ENCODE assay signal across 22 cellular contexts in genomic region chr9:120971938-120972337, GRCh38. TPM values are rescaled to one million over a fixed set of nuclear protein-coding genes. Genes with fewer than 3 reads are reported as not detected.
DNase-seq lines count a peak whose midpoint lies in the region; ATAC-seq and TF ChIP-seq lines count a peak whose summit lies in the region.
"Had no signal": no experiment of that assay in that cellular context is flagged by ENCODE, and none has a peak within 500 bp of the region (broad histone marks: within the 10 kb centered on the region; RNA-seq: fewer than 3 reads in every experiment).

No MANE protein-coding gene starts in this region.

- peaks cover 15% of the 10 kb centered on the region for H3K4me1 Mint-ChIP-seq in activated B cell treated with CpG ODN at 0.5 μM for 24 hours
- peaks cover 5 to 6% of the 10 kb centered on the region in 2 experiments for H3K4me1 Mint-ChIP-seq in H9

- H4K20me1 ChIP-seq in mammary epithelial cell (ENCODE audit: insufficient read depth, low read length): no peaks in the 10 kb centered on the region
- H4K20me1 ChIP-seq in H9 (ENCODE audit: control insufficient read depth, insufficient read depth, insufficient read length): no peaks in the 10 kb centered on the region
- H4K20me1 ChIP-seq in osteoblast (ENCODE audit: insufficient read depth, low read length): no peaks in the 10 kb centered on the region

- H3K9ac ChIP-seq in mammary epithelial cell (ENCODE audit: insufficient read depth, low read length) (no peak overlapping the region), H9 (ENCODE audit: extremely low read depth, insufficient read length, low read length) (no peak overlapping the region)
- H3K9ac ChIP-seq: SK-N-SH had no signal

- peak overlapping the region; percentile 10 for H2AFZ ChIP-seq in mammary epithelial cell (ENCODE audit: low read depth, low read length)
- H2AFZ ChIP-seq in H9 (ENCODE audit: low read length): no peak overlapping the region
- H2AFZ ChIP-seq in osteoblast (ENCODE audit: low read length): no peak overlapping the region

- H2BK12ac ChIP-seq in H9 (ENCODE audit: insufficient read length, low read depth, low read length): no peak overlapping the region

- no peak overlapping the region for H2AK5ac ChIP-seq in H9 (ENCODE audit: insufficient read length, low read length)

- H3K27me3 ChIP-seq in mammary epithelial cell (ENCODE audit: insufficient read depth, low read length): no peaks in the 10 kb centered on the region
- H3K27me3 ChIP-seq in breast epithelium: no peaks in the 10 kb centered on the region
- no peaks in the 10 kb centered on the region for H3K27me3 ChIP-seq in H9 (ENCODE audit: insufficient read depth, low read length)
- H3K27me3 ChIP-seq in osteoblast (ENCODE audit: insufficient read depth, low read length): no peaks in the 10 kb centered on the region
- H3K27me3 ChIP-seq: Peyer's patch had no signal

- H3K4me3 Mint-ChIP-seq in activated B cell treated with CpG ODN at 0.5 μM for 24 hours (no peak overlapping the region), H9 (no peak overlapping the region)
- H3K4me3 Mint-ChIP-seq: CD14-positive monocyte, T-cell had no signal

- H2BK15ac ChIP-seq in H9 (ENCODE audit: low read depth, low read length): no peak overlapping the region

- H2BK120ac ChIP-seq in H9 (ENCODE audit: low read depth, low read length, poor library complexity, severe bottlenecking): no peak overlapping the region

- dilution Hi-C loops in mammary epithelial cell (cut with HindIII; ENCODE audit: low sequenced_read_pairs): no loop called here

- no peak overlapping the region for H2BK5ac ChIP-seq in H9 (ENCODE audit: insufficient read length, low read length)

- in situ Hi-C loops in mammary epithelial cell (cut with MboI; ENCODE audit: low sequenced_read_pairs in 2 of 2): no loop called here

- DNase-seq in mammary epithelial cell (no peak), breast epithelium (ENCODE audit: low spot score in 2 of 2) (no peak), NAMALWA (ENCODE audit: low spot score) (peak; percentile 10), activated B cell treated with CpG ODN at 0.5 μM for 24 hours (no peak), H9 (no peak), COLO829 (ENCODE audit: low spot score) (no peak), osteoblast (ENCODE audit: insufficient read length, low spot score, missing footprints) (no peak)
- DNase-seq: AML-193, Caco-2, DMS153, Karpas-422, NCI-H1105 treated with DMSO at 0.1 percent for 48 hours, NCI-H187, NCI-H2171 treated with DMSO at 0.1 percent for 48 hours, NCI-H510A, NCI-H774, Peyer's patch, SK-N-SH, T-cell had no signal

- H2BK20ac ChIP-seq in H9 (ENCODE audit: low read depth, low read length, poor library complexity, severe bottlenecking): no peak overlapping the region

- H3K79me1 ChIP-seq in H9 (ENCODE audit: insufficient read depth, low read depth, low read length, poor library complexity, severe bottlenecking): no peaks in the 10 kb centered on the region

- CTCF ChIA-PET in mammary epithelial cell (lab: Charles Lee; ENCODE audit: low non-redundant PET) (no interaction called here), activated B cell treated with CpG ODN at 0.5 μM for 24 hours (lab: Charles Lee) (interaction anchor here (0.6 to 1.6 kb wide), 2 partner anchors 10 to 217 kb away, joined by 4 to 5 read pairs; no protein-coding TSS in a partner anchor)

- H3K36me3 Mint-ChIP-seq in activated B cell treated with CpG ODN at 0.5 μM for 24 hours (ENCODE audit: low read depth) (peaks cover 2% of the 10 kb centered on the region), H9 (ENCODE audit: insufficient read depth in 1 of 3, low read depth in 3 of 3) (no peaks in the 10 kb centered on the region)
- H3K36me3 Mint-ChIP-seq: T-cell had no signal

- no TSS peak for BruUV-seq in mammary epithelial cell (replicated peaks; lab: Mats Ljungman, UMichigan)

- H3K4me3 ChIP-seq in mammary epithelial cell (replicated peaks in 1 of 3; ENCODE audit: insufficient read depth in 1 of 3, low read depth in 2 of 3, low read length in 3 of 3): no peak overlapping the region
- H3K4me3 ChIP-seq in breast epithelium: no peak overlapping the region
- no peak overlapping the region for H3K4me3 ChIP-seq in osteoblast (ENCODE audit: insufficient read depth, low read length)
- H3K4me3 ChIP-seq: Peyer's patch had no signal

- H3K4me2 ChIP-seq in mammary epithelial cell (ENCODE audit: insufficient read depth, low read depth, low read length) (no peak overlapping the region), H9 (ENCODE audit: insufficient read depth, insufficient read length, low read length) (no peak overlapping the region), osteoblast (ENCODE audit: insufficient read depth, low read length) (no peak overlapping the region)
- H3K4me2 ChIP-seq: SK-N-SH had no signal

- no peak overlapping the region for H3K4ac ChIP-seq in H9 (ENCODE audit: low read depth, low read length)

- no peak overlapping the region for H4K8ac ChIP-seq in H9 (replicated peaks; ENCODE audit: insufficient read length, low read depth, low read length)

- H4K91ac ChIP-seq in H9 (ENCODE audit: insufficient read length, low read depth, low read length): no peak overlapping the region

- H3K56ac ChIP-seq in H9 (ENCODE audit: insufficient read length, low read depth, low read length): no peak overlapping the region

- H3K4me1 ChIP-seq in mammary epithelial cell (ENCODE audit: insufficient read depth, low read length) (no peaks in the 10 kb centered on the region), breast epithelium (no peaks in the 10 kb centered on the region), H9 (ENCODE audit: insufficient read depth, low read length) (no peaks in the 10 kb centered on the region), osteoblast (ENCODE audit: insufficient read depth, low read length) (no peaks in the 10 kb centered on the region)
- H3K4me1 ChIP-seq: Peyer's patch had no signal

- TF ChIP-seq CTCF in mammary epithelial cell (conservative IDR thresholded peaks at IDR 0.05 in 1 of 2, IDR thresholded peaks at IDR 0.05 in 1 of 2; ENCODE audit: extremely low read depth in 1 of 2, insufficient read depth in 1 of 2, low read depth in 1 of 2, low read length in 2 of 2) (no peak), breast epithelium (IDR thresholded peaks at IDR 0.05) (no peak), activated B cell treated with CpG ODN at 0.5 μM for 24 hours (IDR thresholded peaks at IDR 0.05) (no peak), H9 (conservative IDR thresholded peaks at IDR 0.05) (no peak), osteoblast (IDR thresholded peaks at IDR 0.05; ENCODE audit: extremely low read depth, low read depth, low read length) (no peak)

- H3K27me3 Mint-ChIP-seq in activated B cell treated with CpG ODN at 0.5 μM for 24 hours: no peaks in the 10 kb centered on the region
- H3K27me3 Mint-ChIP-seq in H9 (ENCODE audit: low read depth): peaks cover 2% of the 10 kb centered on the region
- H3K27me3 Mint-ChIP-seq: T-cell had no signal

- H3K9me3 ChIP-seq in mammary epithelial cell (replicated peaks; ENCODE audit: insufficient read depth, low read length) (no peaks in the 10 kb centered on the region), breast epithelium (no peaks in the 10 kb centered on the region), H9 (ENCODE audit: control insufficient read depth, low read depth, low read length) (no peaks in the 10 kb centered on the region), osteoblast (ENCODE audit: low read depth, low read length) (no peaks in the 10 kb centered on the region)
- H3K9me3 ChIP-seq: Caco-2, Peyer's patch, SK-N-SH had no signal

- no peak overlapping the region for H3K23ac ChIP-seq in H9 (ENCODE audit: insufficient read length, low read depth, low read length)

- H3K14ac ChIP-seq in H9 (ENCODE audit: insufficient read depth, low read length): no peak overlapping the region

- no peaks in the 10 kb centered on the region for H3K9me3 Mint-ChIP-seq in activated B cell treated with CpG ODN at 0.5 μM for 24 hours
- H3K9me3 Mint-ChIP-seq in H9: no peaks in the 10 kb centered on the region
- H3K9me3 Mint-ChIP-seq: CD14-positive monocyte, T-cell had no signal

- H3T11ph ChIP-seq in H9 (ENCODE audit: low read length): no peak overlapping the region

- H3K18ac ChIP-seq in H9 (ENCODE audit: insufficient read length, low read depth, low read length): no peak overlapping the region

- no peak overlapping the region for H4K5ac ChIP-seq in H9 (ENCODE audit: insufficient read length, low read depth, low read length)

- H3K23me2 ChIP-seq in H9 (ENCODE audit: insufficient read length, low read depth, low read length, poor library complexity, severe bottlenecking): no peaks in the 10 kb centered on the region

- TF ChIP-seq POLR2A in breast epithelium (IDR thresholded peaks at IDR 0.05): no peak

- H3K36me3 ChIP-seq in mammary epithelial cell (ENCODE audit: insufficient read depth, low read length): no peaks in the 10 kb centered on the region
- no peaks in the 10 kb centered on the region for H3K36me3 ChIP-seq in breast epithelium
- H3K36me3 ChIP-seq in osteoblast (ENCODE audit: insufficient read depth, low read length): no peaks in the 10 kb centered on the region
- H3K36me3 ChIP-seq: Peyer's patch had no signal

- ATAC-seq in activated B cell treated with CpG ODN at 0.5 μM for 24 hours (ENCODE audit: low read depth): peak; percentile 37
- ATAC-seq in GM21390 (IDR thresholded peaks at IDR 0.05; ENCODE audit: unreplicated experiment): no peak
- ATAC-seq: Right ventricle myocardium inferior, T-cell had no signal

- no peaks in the 10 kb centered on the region for H3K79me2 ChIP-seq in mammary epithelial cell (ENCODE audit: insufficient read depth, low read length)
- H3K79me2 ChIP-seq in H9 (ENCODE audit: insufficient read depth, low read length): no peaks in the 10 kb centered on the region
- H3K79me2 ChIP-seq in osteoblast (ENCODE audit: insufficient read depth, low read length): no peaks in the 10 kb centered on the region

- H3K27ac Mint-ChIP-seq in activated B cell treated with CpG ODN at 0.5 μM for 24 hours (no peak overlapping the region), H9 (no peak overlapping the region)
- H3K27ac Mint-ChIP-seq: CD14-positive monocyte, T-cell had no signal

- POLR2A ChIA-PET in activated B cell treated with CpG ODN at 0.5 μM for 24 hours (lab: Charles Lee): no interaction called here

- H3K27ac ChIP-seq in mammary epithelial cell (ENCODE audit: insufficient read depth, low read depth, low read length) (no peak overlapping the region), breast epithelium (no peak overlapping the region), H9 (ENCODE audit: insufficient read length, low read depth, low read length) (no peak overlapping the region), osteoblast (ENCODE audit: low read depth, low read length) (no peak overlapping the region)
- H3K27ac ChIP-seq: Peyer's patch had no signal

- intact Hi-C loops in mammary epithelial cell (cut with micrococcal nuclease) (no loop called here), breast epithelium (cut with DNase I; ENCODE audit: low total_unique reads) (no loop called here), activated B cell treated with CpG ODN at 0.5 μM for 24 hours (cut with micrococcal nuclease) (no loop called here)

RNA-seq across cellular contexts. Expression of gene TRAF1, which starts 45.3 kb away (rescaled TPM):
- 1 to 10 TPM in 1 of 2 donors, under 1 TPM in 1; 0.89 to 1.0 TPM for total RNA-seq in mammary epithelial cell
- 0.28 TPM for polyA plus RNA-seq in mammary epithelial cell
- polyA minus RNA-seq in mammary epithelial cell: not detected
- total RNA-seq in breast epithelium: 1 to 10 TPM; 4.9 to 8.6 (median 7.3) TPM
- total RNA-seq in activated B cell treated with CpG ODN at 0.5 μM for 24 hours: 115 and 130 TPM in 2 replicates
- total RNA-seq in H9 (2021): 1.4 and 1.5 TPM in 2 replicates
- total RNA-seq in osteoblast: 0.88 and 1.8 TPM in 2 replicates

Comparison
In these comparisons a context has a peak if more than half of its experiments do, and no peak if none do; other contexts are left out.
1. RNA of gene TRAF1, which starts 45.3 kb away (total RNA-seq): 115 to 130 TPM in activated B cell treated with CpG ODN at 0.5 μM for 24 hours; 4.9 to 8.6 TPM in breast epithelium, 0.88 to 1.8 TPM in osteoblast, 1.4 to 1.5 TPM in H9 and 0.89 to 1.0 TPM in mammary epithelial cell; every median in the first group is over 10 times any median in the second.